Comparison of ENCODE assay signal across 20 cellular contexts in the genomic region with DNA sequence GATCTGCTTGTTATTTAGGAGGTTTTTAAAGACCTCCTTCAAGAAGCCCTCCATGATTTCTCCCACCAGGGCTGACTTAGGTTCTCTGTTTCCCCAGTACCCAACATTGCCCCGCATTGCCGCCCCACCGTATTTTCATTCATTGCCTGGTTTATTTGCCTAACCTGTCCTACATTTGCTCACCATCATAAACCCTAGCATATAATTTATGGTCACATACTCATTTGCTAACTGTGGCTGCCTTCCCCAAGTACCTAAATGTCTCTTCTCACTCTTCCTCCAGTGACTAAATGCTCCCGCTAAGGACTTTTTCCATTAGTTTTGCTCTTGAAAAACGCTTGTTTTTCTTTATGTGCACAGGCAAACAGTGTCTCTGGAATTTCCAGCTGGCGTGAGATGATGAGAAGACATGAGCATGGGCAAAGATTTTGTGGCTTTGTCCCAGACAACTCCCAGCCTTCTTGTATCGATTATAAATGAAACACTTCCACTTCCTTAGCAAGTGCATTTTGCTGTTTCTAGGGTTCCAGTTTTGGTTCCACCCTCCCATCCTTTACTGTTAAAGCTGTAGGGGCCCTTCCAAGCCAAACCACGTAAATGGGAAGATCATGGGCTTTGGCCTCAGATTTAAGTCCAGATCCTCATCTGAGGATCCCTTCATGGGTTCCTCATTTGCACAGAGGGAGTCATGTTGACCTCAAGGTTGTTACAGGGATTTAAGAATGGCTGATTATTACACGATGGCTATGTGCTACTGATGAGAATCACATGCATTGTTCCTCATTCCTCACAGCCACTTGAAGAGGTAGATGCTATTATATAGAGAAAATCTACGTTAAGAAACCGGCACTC. TPM values are rescaled to one million over a fixed set of nuclear protein-coding genes. Genes with fewer than 3 reads are reported as not detected.
DNase-seq lines count a peak whose midpoint lies in the region; ATAC-seq, FAIRE-seq and TF ChIP-seq lines count a peak whose summit lies in the region.
"Had no signal": no experiment of that assay in that cellular context is flagged by ENCODE, and none has a peak within 500 bp of the region (broad histone marks: within the 10 kb centered on the region; RNA-seq: fewer than 3 reads in every experiment).

No MANE protein-coding gene starts in this region.

- H3K27ac ChIP-seq in HepG2 (ENCODE audit: extremely low read length, insufficient read depth, low read length) (no peak overlapping the region), right lobe of liver (no peak overlapping the region), mesenchymal stem cell (ENCODE audit: low read length, poor library complexity, severe bottlenecking) (no peak overlapping the region)
- H3K27ac ChIP-seq: brain microvascular endothelial cell, coronary artery, lower lobe of right lung, tibial nerve had no signal

- H3K27me3 ChIP-seq in HepG2 (ENCODE audit: control insufficient read depth in 1 of 2, insufficient read depth in 2 of 2, low read length in 2 of 2) (no peaks in the 10 kb centered on the region), right lobe of liver (no peaks in the 10 kb centered on the region), mesenchymal stem cell (ENCODE audit: control insufficient read depth in 1 of 2, insufficient read depth in 1 of 2, low read length in 2 of 2) (no peaks in the 10 kb centered on the region)
- H3K27me3 ChIP-seq: brain microvascular endothelial cell, tibial nerve had no signal

- H3K4me2 ChIP-seq in HepG2 (ENCODE audit: low read depth, low read length) (no peak overlapping the region), mesenchymal stem cell (ENCODE audit: low read length, poor library complexity, severe bottlenecking) (no peak overlapping the region)
- H3K4me2 ChIP-seq: SK-N-SH had no signal

- H3K4me1 ChIP-seq in HepG2 (ENCODE audit: insufficient read depth, low read length) (peaks cover 10% of the 10 kb centered on the region), right lobe of liver (peaks cover 0 to 4% (median 0%) of the 10 kb centered on the region in 4 donors), mesenchymal stem cell (ENCODE audit: control insufficient read depth, insufficient read depth, low read depth, low read length) (peaks cover 6% of the 10 kb centered on the region)
- H3K4me1 ChIP-seq: tibial nerve had no signal

- no peak overlapping the region for H3K4me3 Mint-ChIP-seq in activated T-helper 1 cell treated with anti-CD3 and anti-CD28 coated beads, Interleukin-12 subunit alpha, Interleukin-12 subunit beta, Interleukin-2, Interleukin-4 antibody, amounts not matched to agents 30 ng/mL and 10 ng/mL and 1 ng/mL, durations not matched to agents 14 hours and 24 hours and 36 hours

- peaks cover 23% of the 10 kb centered on the region for H3K36me3 Mint-ChIP-seq in activated T-helper 1 cell treated with anti-CD3 and anti-CD28 coated beads, Interleukin-12 subunit alpha, Interleukin-12 subunit beta, Interleukin-2, Interleukin-4 antibody, amounts not matched to agents 30 ng/mL and 10 ng/mL and 1 ng/mL, durations not matched to agents 14 hours and 24 hours and 36 hours (ENCODE audit: low read depth)

- no peaks in the 10 kb centered on the region for H4K20me1 ChIP-seq in HepG2 (ENCODE audit: insufficient read depth, low read length)

- H2BK12ac ChIP-seq in mesenchymal stem cell (ENCODE audit: low read length in 2 of 2), result peak overlapping the region; percentile 21 to 63

- no peaks in the 10 kb centered on the region for H3K9me3 Mint-ChIP-seq in activated T-helper 1 cell treated with anti-CD3 and anti-CD28 coated beads, Interleukin-12 subunit alpha, Interleukin-12 subunit beta, Interleukin-2, Interleukin-4 antibody, amounts not matched to agents 30 ng/mL and 10 ng/mL and 1 ng/mL, durations not matched to agents 14 hours and 24 hours and 36 hours

- H2BK5ac ChIP-seq in mesenchymal stem cell (ENCODE audit: low read depth, low read length, poor library complexity, severe bottlenecking), result no peak overlapping the region

- H4K91ac ChIP-seq in mesenchymal stem cell (ENCODE audit: low read length), result no peak overlapping the region

- no peak overlapping the region for H3K9ac ChIP-seq in HepG2 (ENCODE audit: insufficient read depth, low read depth, low read length)
- no peak overlapping the region for H3K9ac ChIP-seq in mesenchymal stem cell (ENCODE audit: low read length)
- H3K9ac ChIP-seq: SK-N-SH had no signal

- in situ Hi-C loops in HepG2 (cut with HindIII; ENCODE audit: extremely low pct_ligation_motif_present, low pct_unique_long_range_greater_than_20kb), result no loop called here

- TF ChIP-seq POLR2A in HepG2 (IDR thresholded peaks at IDR 0.05; ENCODE audit: insufficient read depth in 1 of 2, low read depth in 2 of 2, low read length in 2 of 2) (no peak), right lobe of liver (IDR thresholded peaks at IDR 0.05) (no peak)

- no peak for TF ChIP-seq RAD21 in HepG2 (CRISPR knock-in tag; IDR thresholded peaks at IDR 0.05)

- H3K36me3 ChIP-seq in HepG2 (replicated peaks in 1 of 2; ENCODE audit: control insufficient read depth in 1 of 2, insufficient read depth in 2 of 2, low read length in 2 of 2) (peaks cover 4 to 18% of the 10 kb centered on the region in 2 experiments), right lobe of liver (peaks cover 0 to 12% (median 1%) of the 10 kb centered on the region in 4 donors), mesenchymal stem cell (ENCODE audit: control insufficient read depth in 1 of 2, insufficient read depth in 2 of 2, low read depth in 1 of 2, low read length in 2 of 2) (peaks cover 20 to 35% of the 10 kb centered on the region in 2 experiments)

- DNase-seq in HepG2 (ENCODE audit: low spot score), result no peak
- no peak for DNase-seq in right lobe of liver
- no peak for DNase-seq in activated T-helper 1 cell treated with anti-CD3 and anti-CD28 coated beads, Interleukin-12 subunit alpha, Interleukin-12 subunit beta, Interleukin-2, Interleukin-4 antibody, amounts not matched to agents 30 ng/mL and 10 ng/mL and 1 ng/mL, durations not matched to agents 14 hours and 24 hours and 36 hours (ENCODE audit: low spot score)
- peak; percentile 76 for DNase-seq in mesenchymal stem cell
- DNase-seq in NCI-H345 treated with DMSO at 0.1 percent for 48 hours (lab: John Stamatoyannopoulos, UW; ENCODE audit: unreplicated experiment), result no peak
- no peak for DNase-seq in HK-2 (ENCODE audit: unreplicated experiment)
- no peak for DNase-seq in T-helper 1 cell
- no peak for DNase-seq in NCI-H526 treated with DMSO at 0.1 percent for 48 hours (lab: John Stamatoyannopoulos, UW)
- DNase-seq: activated CD4-positive, CD25-positive, alpha-beta regulatory T cell treated with anti-CD3 and anti-CD28 coated beads, Interleukin-2, amount 50 U/mL, for 72 hours; brain microvascular endothelial cell; DND-41; Karpas-422; lower lobe of right lung; right cardiac atrium; SK-N-SH; stimulated activated naive CD4-positive, alpha-beta T cell; T-helper 9 cell had no signal

- TF ChIP-seq EP300 in HepG2 (IDR thresholded peaks at IDR 0.05; ENCODE audit: low read depth in 2 of 2, low read length in 2 of 2), result no peak
- no peak for TF ChIP-seq EP300 in HepG2 (CRISPR knock-in tag; IDR thresholded peaks at IDR 0.05; ENCODE audit: borderline replicate concordance)

- no peak for TF ChIP-seq CTCF in HepG2 (CRISPR knock-in tag; IDR thresholded peaks at IDR 0.05)
- TF ChIP-seq CTCF in right lobe of liver (IDR thresholded peaks at IDR 0.05), result no peak

- H3K27me3 Mint-ChIP-seq in activated T-helper 1 cell treated with anti-CD3 and anti-CD28 coated beads, Interleukin-12 subunit alpha, Interleukin-12 subunit beta, Interleukin-2, Interleukin-4 antibody, amounts not matched to agents 30 ng/mL and 10 ng/mL and 1 ng/mL, durations not matched to agents 14 hours and 24 hours and 36 hours (ENCODE audit: insufficient read depth), result no peaks in the 10 kb centered on the region

- H3K14ac ChIP-seq in mesenchymal stem cell (ENCODE audit: low read length in 2 of 2), result no peak overlapping the region

- peak overlapping the region; percentile 35 for H4K8ac ChIP-seq in mesenchymal stem cell (ENCODE audit: low read length)

- peaks cover 22% of the 10 kb centered on the region for H3K4me1 Mint-ChIP-seq in activated T-helper 1 cell treated with anti-CD3 and anti-CD28 coated beads, Interleukin-12 subunit alpha, Interleukin-12 subunit beta, Interleukin-2, Interleukin-4 antibody, amounts not matched to agents 30 ng/mL and 10 ng/mL and 1 ng/mL, durations not matched to agents 14 hours and 24 hours and 36 hours (ENCODE audit: low read depth)

- intact Hi-C loops in HepG2 (cut with micrococcal nuclease; ENCODE audit: unreplicated experiment), result no loop called here
- intact Hi-C loops in right lobe of liver (cut with DNase I), result no loop called here
- intact Hi-C loops in activated T-helper 1 cell treated with anti-CD3 and anti-CD28 coated beads, Interleukin-12 subunit alpha, Interleukin-12 subunit beta, Interleukin-2, Interleukin-4 antibody, amounts not matched to agents 30 ng/mL and 10 ng/mL and 1 ng/mL, durations not matched to agents 14 hours and 24 hours and 36 hours (cut with micrococcal nuclease), result no loop called here

- H3K23ac ChIP-seq in mesenchymal stem cell (ENCODE audit: low read length in 2 of 2), result no peak overlapping the region

- H2BK120ac ChIP-seq in mesenchymal stem cell (ENCODE audit: low read depth, low read length), result no peak overlapping the region

- peak overlapping the region; percentile 22 for H2AK5ac ChIP-seq in mesenchymal stem cell (ENCODE audit: low read length, severe bottlenecking)

- CTCF ChIA-PET in HepG2 (lab: Yijun Ruan, JAX; ENCODE audit: low intra/inter-chr PET ratio, low total read pairs), result no interaction called here

- 96% methylated on average over 11 of the region's 11 CpGs for WGBS in HepG2 (ENCODE audit: low lambda C conversion rate)
- WGBS in right lobe of liver (ENCODE audit: insufficient coverage, low coverage, low lambda C conversion rate, missing lambda C conversion rate), result 85% methylated on average over 9 of the region's 11 CpGs
- WGBS in mesenchymal stem cell, result 91% methylated on average over 11 of the region's 11 CpGs

- ATAC-seq in HepG2 (no peak), right lobe of liver (no peak)
- ATAC-seq: lower lobe of right lung had no signal

- H3K9me3 ChIP-seq in HepG2 (ENCODE audit: low read length), result no peaks in the 10 kb centered on the region
- H3K9me3 ChIP-seq in right lobe of liver, result no peaks in the 10 kb centered on the region
- no peaks in the 10 kb centered on the region for H3K9me3 ChIP-seq in mesenchymal stem cell (ENCODE audit: control insufficient read depth, low read length)
- H3K9me3 ChIP-seq: lower lobe of right lung, SK-N-SH, tibial nerve had no signal

- H3K18ac ChIP-seq in mesenchymal stem cell (ENCODE audit: low read depth in 1 of 2, low read length in 2 of 2), result peak overlapping the region; percentile 34 to 48

- peak overlapping the region; percentile 62 for H3K27ac Mint-ChIP-seq in activated T-helper 1 cell treated with anti-CD3 and anti-CD28 coated beads, Interleukin-12 subunit alpha, Interleukin-12 subunit beta, Interleukin-2, Interleukin-4 antibody, amounts not matched to agents 30 ng/mL and 10 ng/mL and 1 ng/mL, durations not matched to agents 14 hours and 24 hours and 36 hours

- no peak overlapping the region for H2BK15ac ChIP-seq in mesenchymal stem cell (ENCODE audit: low read depth, poor library complexity, severe bottlenecking)

- BruUV-seq in HepG2 (replicated peaks; lab: Mats Ljungman, UMichigan), result no TSS peak

- peak overlapping the region; percentile 5 to 35 for H3K4ac ChIP-seq in mesenchymal stem cell (ENCODE audit: low read depth in 1 of 2, low read length in 2 of 2)

- POLR2A ChIA-PET in HepG2 (lab: Yijun Ruan, JAX), result no interaction called here

- H3K79me1 ChIP-seq in mesenchymal stem cell (replicated peaks; ENCODE audit: low read length, poor library complexity, severe bottlenecking), result no peaks in the 10 kb centered on the region

- no peaks in the 10 kb centered on the region for H3K79me2 ChIP-seq in HepG2 (ENCODE audit: insufficient read depth, low read length)

- H3K4me3 ChIP-seq in HepG2 (replicated peaks in 1 of 3; ENCODE audit: insufficient read depth in 1 of 3, low read depth in 2 of 3, low read length in 3 of 3), result no peak overlapping the region
- no peak overlapping the region for H3K4me3 ChIP-seq in right lobe of liver
- H3K4me3 ChIP-seq in mesenchymal stem cell (ENCODE audit: insufficient read depth in 1 of 2, low read depth in 1 of 2, low read length in 2 of 2), result no peak overlapping the region
- H3K4me3 ChIP-seq: coronary artery, lower lobe of right lung, tibial nerve had no signal

- no peak overlapping the region for H2AFZ ChIP-seq in HepG2 (ENCODE audit: low read length)
- no peak overlapping the region for H2AFZ ChIP-seq in mesenchymal stem cell (ENCODE audit: low read depth, low read length)

- no peak for FAIRE-seq in HepG2 (lab: Jason Lieb, UNC)
- FAIRE-seq: endothelial cell of umbilical vein had no signal

RNA-seq across cellular contexts. Expression of a gene that starts 21.0 kb away (rescaled TPM):
- 12.8 and 14.5 TPM in 2 replicates for total RNA-seq in HepG2 (2016; rRNA removed; fragmentation: Illumina TruSeq; extraction: Trizol)
- 5.3 and 5.6 TPM in 2 replicates for total RNA-seq in HepG2 (2016; cell fraction: cytosol; rRNA removed; fragmentation: Illumina TruSeq; extraction: Trizol; ENCODE audit: low read depth)
- total RNA-seq in HepG2 (2016; cell fraction: insoluble cytoplasmic fraction; rRNA removed; fragmentation: Illumina TruSeq; extraction: Trizol), result 10.9 and 12.6 TPM in 2 replicates
- total RNA-seq in HepG2 (2016; cell fraction: membrane; rRNA removed; fragmentation: Illumina TruSeq; extraction: Trizol), result 4.9 and 6.6 TPM in 2 replicates
- total RNA-seq in HepG2 (2016; cell fraction: nucleus; rRNA removed; fragmentation: Illumina TruSeq; extraction: Trizol), result 17.4 and 18.3 TPM in 2 replicates
- polyA plus RNA-seq in HepG2 (2011; rRNA removed), result 7.0 and 9.1 TPM in 2 replicates
- 5.7 and 7.4 TPM in 2 replicates for polyA plus RNA-seq in HepG2 (2011; cell fraction: cytosol; rRNA removed)
- 11.9 and 14.3 TPM in 2 replicates for polyA plus RNA-seq in HepG2 (2011; cell fraction: nucleus; rRNA removed)
- 5.8 and 6.7 TPM in 2 replicates for polyA plus RNA-seq in HepG2 (2012)
- polyA plus RNA-seq in HepG2 (2016; cell fraction: cytosol; fragmentation: Illumina TruSeq; extraction: Trizol; ENCODE audit: low read depth), result 1.2 and 1.3 TPM in 2 replicates
- 8.7 and 10.7 TPM in 2 replicates for polyA plus RNA-seq in HepG2 (2016; cell fraction: insoluble cytoplasmic fraction; fragmentation: Illumina TruSeq; extraction: Trizol; ENCODE audit: low read depth)
- 1.9 and 3.0 TPM in 2 replicates for polyA plus RNA-seq in HepG2 (2016; cell fraction: membrane; fragmentation: Illumina TruSeq; extraction: Trizol; ENCODE audit: low read depth)
- polyA plus RNA-seq in HepG2 (2016; cell fraction: nucleus; fragmentation: Illumina TruSeq; extraction: Trizol; ENCODE audit: insufficient read depth, low read depth), result 10.3 and 16.0 TPM in 2 replicates
- 27.1 and 32.1 TPM in 2 replicates for polyA minus RNA-seq in HepG2 (2011; rRNA and poly(A)+ RNA removed; ENCODE audit: low replicate concordance)
- polyA minus RNA-seq in HepG2 (2011; cell fraction: cytosol; rRNA and poly(A)+ RNA removed), result 5.9 and 7.2 TPM in 2 replicates
- polyA minus RNA-seq in HepG2 (2011; cell fraction: nucleus; rRNA and poly(A)+ RNA removed), result 29.2 and 35.8 TPM in 2 replicates
- 1 to 10 TPM; 1.5 to 7.7 (median 2.4) TPM for total RNA-seq in right lobe of liver
- 2.2 and 3.8 TPM in 2 replicates for total RNA-seq in activated T-helper 1 cell treated with anti-CD3 and anti-CD28 coated beads, Interleukin-12 subunit alpha, Interleukin-12 subunit beta, Interleukin-2, Interleukin-4 antibody, amounts not matched to agents 30 ng/mL and 10 ng/mL and 1 ng/mL, durations not matched to agents 14 hours and 24 hours and 36 hours
- polyA plus RNA-seq in mesenchymal stem cell (2013, experiment 1 of 2), result 200 TPM
- polyA plus RNA-seq in mesenchymal stem cell (2013, experiment 2 of 2), result 202 TPM

RNA-seq across cellular contexts. Expression of a gene that starts 52.5 kb away (rescaled TPM):
- total RNA-seq in HepG2 (2016; rRNA removed; fragmentation: Illumina TruSeq; extraction: Trizol), result not detected in 2 replicates
- not detected in 2 replicates for total RNA-seq in HepG2 (2016; cell fraction: cytosol; rRNA removed; fragmentation: Illumina TruSeq; extraction: Trizol; ENCODE audit: low read depth)
- total RNA-seq in HepG2 (2016; cell fraction: insoluble cytoplasmic fraction; rRNA removed; fragmentation: Illumina TruSeq; extraction: Trizol), result not detected in 2 replicates
- total RNA-seq in HepG2 (2016; cell fraction: membrane; rRNA removed; fragmentation: Illumina TruSeq; extraction: Trizol), result not detected in 2 replicates
- total RNA-seq in HepG2 (2016; cell fraction: nucleus; rRNA removed; fragmentation: Illumina TruSeq; extraction: Trizol), result not detected in 2 replicates
- polyA plus RNA-seq in HepG2 (2011; rRNA removed), result 0.03 and 0.08 TPM in 2 replicates
- not detected in 2 replicates for polyA plus RNA-seq in HepG2 (2011; cell fraction: cytosol; rRNA removed)
- polyA plus RNA-seq in HepG2 (2011; cell fraction: nucleus; rRNA removed), result not detected in 2 replicates
- polyA plus RNA-seq in HepG2 (2012), result not detected in 2 replicates
- not detected in 2 replicates for polyA plus RNA-seq in HepG2 (2016; cell fraction: cytosol; fragmentation: Illumina TruSeq; extraction: Trizol; ENCODE audit: low read depth)
- not detected in 2 replicates for polyA plus RNA-seq in HepG2 (2016; cell fraction: insoluble cytoplasmic fraction; fragmentation: Illumina TruSeq; extraction: Trizol; ENCODE audit: low read depth)
- not detected in 2 replicates for polyA plus RNA-seq in HepG2 (2016; cell fraction: membrane; fragmentation: Illumina TruSeq; extraction: Trizol; ENCODE audit: low read depth)
- not detected in 2 replicates for polyA plus RNA-seq in HepG2 (2016; cell fraction: nucleus; fragmentation: Illumina TruSeq; extraction: Trizol; ENCODE audit: insufficient read depth, low read depth)
- polyA minus RNA-seq in HepG2 (2011; rRNA and poly(A)+ RNA removed; ENCODE audit: low replicate concordance), result not detected in 2 replicates
- not detected in 2 replicates for polyA minus RNA-seq in HepG2 (2011; cell fraction: cytosol; rRNA and poly(A)+ RNA removed)
- not detected in 2 replicates for polyA minus RNA-seq in HepG2 (2011; cell fraction: nucleus; rRNA and poly(A)+ RNA removed)
- total RNA-seq in right lobe of liver, result under 1 TPM; 0.09 to 0.99 (median 0.45) TPM
- not detected in 2 replicates for total RNA-seq in activated T-helper 1 cell treated with anti-CD3 and anti-CD28 coated beads, Interleukin-12 subunit alpha, Interleukin-12 subunit beta, Interleukin-2, Interleukin-4 antibody, amounts not matched to agents 30 ng/mL and 10 ng/mL and 1 ng/mL, durations not matched to agents 14 hours and 24 hours and 36 hours
- polyA plus RNA-seq in mesenchymal stem cell (2013, experiment 1 of 2), result 106 TPM
- polyA plus RNA-seq in mesenchymal stem cell (2013, experiment 2 of 2), result 112 TPM
